In the genomic region with DNA sequence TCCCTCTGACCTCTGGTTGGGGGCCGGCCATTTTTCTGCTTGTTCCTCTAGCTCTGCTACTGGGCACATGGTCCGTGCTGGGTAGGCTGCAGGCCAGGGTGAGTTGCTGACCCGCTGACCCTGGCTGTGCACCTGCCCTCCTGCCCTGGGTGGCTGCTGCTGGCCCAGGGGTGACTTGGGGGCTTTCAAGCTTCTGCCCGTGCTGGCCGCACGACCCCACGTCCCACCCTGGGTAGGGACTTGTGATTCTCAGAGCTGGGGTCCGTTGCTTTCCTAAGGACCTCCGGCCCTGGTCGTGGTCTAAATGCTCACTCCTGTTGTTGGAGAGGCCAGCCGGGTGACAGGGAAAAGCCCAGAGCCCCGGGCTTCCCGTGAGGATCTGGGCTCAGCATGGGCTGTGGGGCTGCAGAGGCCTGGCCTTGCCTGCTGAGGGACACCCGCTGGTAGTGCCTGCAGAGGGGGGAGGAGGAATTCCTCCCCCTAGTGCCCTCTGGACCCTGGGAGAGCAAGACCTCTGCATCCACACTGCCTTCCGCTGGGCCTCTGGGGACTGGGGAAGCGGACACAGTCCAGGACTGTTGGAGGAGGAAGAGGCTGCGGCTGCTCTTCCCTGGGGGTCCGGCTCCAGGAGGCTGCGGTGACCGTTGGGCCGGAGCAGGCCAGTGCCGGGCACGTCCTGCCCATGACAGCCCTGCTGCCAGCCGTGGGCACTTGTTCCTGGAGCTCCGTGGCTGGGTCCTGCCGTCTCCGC, we compare ENCODE assay signal across 18 cellular contexts. TPM values are rescaled to one million over a fixed set of nuclear protein-coding genes. Genes with fewer than 3 reads are reported as not detected.
DNase-seq lines count a peak whose midpoint lies in the region; TF ChIP-seq lines count a peak whose summit lies in the region.
"Had no signal": no experiment of that assay in that cellular context is flagged by ENCODE, and none has a peak within 500 bp of the region (broad histone marks: within the 10 kb centered on the region; RNA-seq: fewer than 3 reads in every experiment).

No MANE protein-coding gene starts in this region.

- no peaks in the 10 kb centered on the region for H3K36me3 ChIP-seq in mesodermal cell (ENCODE audit: control insufficient read depth, insufficient read depth, low read length)
- H3K36me3 ChIP-seq: pancreas had no signal

- peak overlapping the region; percentile 29 for H3K27ac ChIP-seq in mesodermal cell (ENCODE audit: low read depth, low read length, severe bottlenecking)
- H3K27ac ChIP-seq: body of pancreas, pancreas had no signal

- no peak overlapping the region for H3K4me3 ChIP-seq in mesodermal cell (ENCODE audit: extremely low read depth, insufficient read depth, low read length, poor library complexity, severe bottlenecking)
- H3K4me3 ChIP-seq: body of pancreas, pancreas had no signal

- no peak for TF ChIP-seq CTCF in GM13976 (IDR thresholded peaks at IDR 0.05; ENCODE audit: borderline replicate concordance, control extremely low read depth, extremely low read depth, insufficient read depth, missing control alignments)

- in situ Hi-C loops in GM13976 (cut with MboI; ENCODE audit: low sequenced_read_pairs, unreplicated experiment) = no loop called here

- DNase-seq in AG08396 (ENCODE audit: low spot score) (peak; percentile 15), GM13976 (ENCODE audit: low spot score) (peak; percentile 27), ecto neural progenitor cell (ENCODE audit: low spot score) (peak; percentile 60), OCI-M2 (lab: John Stamatoyannopoulos, UW; ENCODE audit: unreplicated experiment) (no peak), AG08395 (ENCODE audit: low spot score) (no peak), anterior cingulate cortex (lab: John Stamatoyannopoulos, UW) (no peak), dermis blood vessel endothelial cell (no peak)
- DNase-seq: activated gamma-delta T cell; body of pancreas; DMS79 treated with DMSO at 0.1 percent for 48 hours; effector CD8-positive, alpha-beta T cell; NCI-H2029 treated with DMSO at 0.1 percent for 48 hours; NCI-H82; SHP77; T1000 had no signal

- 87 to 88% methylated on average over 24 to 26 of the region's 27 CpGs for WGBS in mesodermal cell (ENCODE audit: insufficient coverage in 2 of 2), 2 experiments

- no peaks in the 10 kb centered on the region for H3K9me3 ChIP-seq in mesodermal cell (ENCODE audit: control insufficient read depth, low read length)
- H3K9me3 ChIP-seq: body of pancreas, pancreas had no signal

- H3K4me1 ChIP-seq in mesodermal cell (ENCODE audit: control insufficient read depth, insufficient read depth, low read length, poor library complexity, severe bottlenecking) = no peaks in the 10 kb centered on the region
- H3K4me1 ChIP-seq: body of pancreas, pancreas had no signal

RNA-seq across cellular contexts. Expression of gene GAL3ST2, which starts 6.3 kb away (rescaled TPM):
- polyA plus RNA-seq in mesodermal cell (2013, experiment 1 of 2) = not detected
- not detected for polyA plus RNA-seq in mesodermal cell (2013, experiment 2 of 2)
- total RNA-seq in dermis blood vessel endothelial cell = not detected in 2 replicates
- total RNA-seq: body of pancreas, M059J, pancreas had no signal
- polyA plus RNA-seq: pancreas had no signal

RNA-seq across cellular contexts. Expression of gene D2HGDH, which starts 35.9 kb away (rescaled TPM):
- 11.8 TPM for polyA plus RNA-seq in mesodermal cell (2013, experiment 1 of 2)
- polyA plus RNA-seq in mesodermal cell (2013, experiment 2 of 2) = 11.3 TPM
- total RNA-seq in dermis blood vessel endothelial cell = 12.5 and 19.4 TPM in 2 replicates

RNA-seq across cellular contexts. Expression of gene NEU4, which starts 38.6 kb away (rescaled TPM):
- 0.26 TPM for polyA plus RNA-seq in mesodermal cell (2013, experiment 1 of 2)
- 0.35 TPM for polyA plus RNA-seq in mesodermal cell (2013, experiment 2 of 2)
- total RNA-seq in dermis blood vessel endothelial cell = not detected in 2 replicates
- total RNA-seq: body of pancreas, M059J, pancreas had no signal

Comparison
In these comparisons a context has a peak if more than half of its experiments do, and no peak if none do; other contexts are left out.
1. DNase-seq: peak in AG08396 (single experiment), GM13976 (single experiment) and ecto neural progenitor cell (single experiment); none in OCI-M2 (single experiment), AG08395 (single experiment), anterior cingulate cortex (0 of 58) and dermis blood vessel endothelial cell (single experiment).